12 cellular contexts compared by ENCODE assay signal in genomic region chr11:132858203-132858602, GRCh38.
DNase-seq lines count a peak whose midpoint lies in the region; ATAC-seq and TF ChIP-seq lines count a peak whose summit lies in the region.
"Had no signal": no experiment of that assay in that cellular context is flagged by ENCODE, and none has a peak within 500 bp of the region (broad histone marks: within the 10 kb centered on the region; RNA-seq: fewer than 3 reads in every experiment).

No MANE protein-coding gene starts in this region.

- peak; percentile 40 to 57 for DNase-seq in Caco-2
- peak; percentile 1 for DNase-seq in KBM-7
- peak; percentile 25 to 32 for DNase-seq in cardiac fibroblast (ENCODE audit: low read depth in 2 of 2)
- no peak for DNase-seq in left lobe of liver (ENCODE audit: low spot score)
- no peak for DNase-seq in NCI-H2029 (lab: John Stamatoyannopoulos, UW)
- no peak for DNase-seq in pons (ENCODE audit: low spot score)
- DNase-seq in NCI-H146 treated with DMSO at 0.1 percent for 48 hours (lab: John Stamatoyannopoulos, UW; ENCODE audit: unreplicated experiment): no peak
- DNase-seq: activated T-cell treated with anti-CD3 and anti-CD28 coated beads, Interleukin-2, amount 50 U/mL, for 72 hours; psoas muscle had no signal

- ATAC-seq in left lobe of liver (peak; percentile 57), GM21360 (IDR thresholded peaks at IDR 0.05; ENCODE audit: unreplicated experiment) (no peak)
- ATAC-seq: activated T-cell treated with anti-CD3 and anti-CD28 coated beads, Interleukin-2, amount 50 U/mL, for 72 hours; psoas muscle had no signal

- CTCF ChIA-PET in Caco-2 (lab: Charles Lee): no interaction called here

- intact Hi-C loops in Caco-2 (cut with micrococcal nuclease; ENCODE audit: unreplicated experiment): no loop called here

- no peaks in the 10 kb centered on the region for H3K4me1 ChIP-seq in Caco-2
- H3K4me1 ChIP-seq: psoas muscle, vagina had no signal

- POLR2A ChIA-PET in Caco-2 (lab: Charles Lee): no interaction called here

- no peaks in the 10 kb centered on the region for H3K27me3 ChIP-seq in Caco-2 (replicated peaks; ENCODE audit: control insufficient read depth, insufficient read depth, low read length)
- H3K27me3 ChIP-seq: vagina had no signal

- H3K9me3 ChIP-seq in Caco-2: no peaks in the 10 kb centered on the region
- H3K9me3 ChIP-seq: psoas muscle, vagina had no signal

- no peak overlapping the region for H3K4me3 Mint-ChIP-seq in Caco-2 (ENCODE audit: unreplicated experiment)
- H3K4me3 Mint-ChIP-seq: activated T-cell treated with anti-CD3 and anti-CD28 coated beads, Interleukin-2, amount 50 U/mL, for 72 hours; T-helper 2 cell treated with Interferon-gamma antibody and Interleukin-4, amounts not matched to agents 5 μg/mL and 100 μg/mL, for 36 hours had no signal

- peaks cover 6% of the 10 kb centered on the region for H3K27me3 Mint-ChIP-seq in Caco-2 (ENCODE audit: insufficient read depth, unreplicated experiment)

- H3K27ac Mint-ChIP-seq in Caco-2 (ENCODE audit: unreplicated experiment): no peak overlapping the region
- H3K27ac Mint-ChIP-seq: activated T-cell treated with anti-CD3 and anti-CD28 coated beads, Interleukin-2, amount 50 U/mL, for 72 hours; T-helper 2 cell treated with Interferon-gamma antibody and Interleukin-4, amounts not matched to agents 5 μg/mL and 100 μg/mL, for 36 hours had no signal

- no peaks in the 10 kb centered on the region for H3K36me3 ChIP-seq in Caco-2 (ENCODE audit: control insufficient read depth, insufficient read depth, low read length)
- H3K36me3 ChIP-seq: vagina had no signal

- H3K4me3 ChIP-seq in Caco-2 (ENCODE audit: low read depth, low read length): no peak overlapping the region
- no peak overlapping the region for H3K4me3 ChIP-seq in cardiac fibroblast (replicated peaks in 1 of 2; ENCODE audit: low read depth in 2 of 2, low read length in 2 of 2)
- H3K4me3 ChIP-seq: psoas muscle, vagina had no signal

- in situ Hi-C loops in KBM-7 (cut with MboI; ENCODE audit: low pct_unique_long_range_greater_than_20kb, low sequenced_read_pairs): no loop called here

- BruUV-seq in Caco-2 (replicated peaks; lab: Mats Ljungman, UMichigan): no TSS peak

- peak in 1 of 2 experiments; percentile 10 for TF ChIP-seq CTCF in Caco-2 (IDR thresholded peaks at IDR 0.05; ENCODE audit: insufficient read depth in 1 of 2, low read depth in 1 of 2, low read length in 1 of 2, severe bottlenecking in 1 of 2, unreplicated experiment in 1 of 2)
- peak; percentile 19 for TF ChIP-seq CTCF in cardiac fibroblast (IDR thresholded peaks at IDR 0.05; ENCODE audit: low read depth, low read length)

- H3K4me1 Mint-ChIP-seq in Caco-2 (ENCODE audit: low read depth, unreplicated experiment): no peaks in the 10 kb centered on the region

- H3K36me3 Mint-ChIP-seq in Caco-2 (ENCODE audit: insufficient read depth, unreplicated experiment): no peaks in the 10 kb centered on the region

- no peaks in the 10 kb centered on the region for H3K9me3 Mint-ChIP-seq in Caco-2 (ENCODE audit: unreplicated experiment)
- H3K9me3 Mint-ChIP-seq: activated T-cell treated with anti-CD3 and anti-CD28 coated beads, Interleukin-2, amount 50 U/mL, for 72 hours; T-helper 2 cell treated with Interferon-gamma antibody and Interleukin-4, amounts not matched to agents 5 μg/mL and 100 μg/mL, for 36 hours had no signal

Comparison
In these comparisons a context has a peak if more than half of its experiments do, and no peak if none do; other contexts are left out.
1. DNase-seq: peak in Caco-2 (2 of 2), KBM-7 (single experiment) and cardiac fibroblast (2 of 2); none in left lobe of liver (single experiment), NCI-H2029 (single experiment), pons (single experiment) and NCI-H146 treated with DMSO at 0.1 percent for 48 hours (single experiment).